Comparison of ENCODE assay signal across 8 cellular contexts in the genomic region with DNA sequence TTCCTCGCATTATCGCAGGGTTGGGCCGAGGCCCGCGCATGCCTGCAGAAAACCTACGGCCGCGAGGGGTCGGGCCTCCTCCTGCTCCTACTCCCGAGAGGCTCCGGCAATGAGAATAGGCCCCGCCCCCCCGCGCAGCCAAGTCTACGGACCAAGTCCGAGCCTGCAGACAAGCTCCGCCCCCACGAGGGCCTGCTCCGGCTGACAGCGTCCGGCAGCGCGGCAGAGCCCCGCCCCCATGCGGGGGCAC. TPM values are rescaled to one million over a fixed set of nuclear protein-coding genes. Genes with fewer than 3 reads are reported as not detected.
DNase-seq lines count a peak whose midpoint lies in the region; ATAC-seq and TF ChIP-seq lines count a peak whose summit lies in the region.

No MANE protein-coding gene starts in this region.

- intact Hi-C loops in ascending aorta (cut with DNase I): loop anchor here (1.0 to 5.0 kb wide), 8 partner anchors 18 to 1217 kb away; partner anchors contain the start of genes ATF6B, C6orf47, GPANK1 and PHF1
- intact Hi-C loops in left ventricle myocardium superior (cut with micrococcal nuclease): no loop called here

- DNase-seq in ELR (ENCODE audit: low read depth) (peak; percentile 100), NCI-H1694 (lab: John Stamatoyannopoulos, UW) (peak; percentile 95), ascending aorta (ENCODE audit: low spot score in 2 of 2) (peak; percentile 100), left ventricle myocardium superior (peak; percentile 100), progenitor cell of endocrine pancreas (ENCODE audit: low spot score, unreplicated experiment) (peak; percentile 100)
- DNase-seq in T-helper 2 cell treated with Interferon-gamma antibody and Interleukin-4, amounts not matched to agents 5 μg/mL and 100 μg/mL, for 36 hours (ENCODE audit: low spot score): peak; percentile 100

- peak overlapping the region; percentile 78 to 88 for H3K4me3 ChIP-seq in ascending aorta
- peak overlapping the region; percentile 41 for H3K4me3 ChIP-seq in urinary bladder (ENCODE audit: low read depth, low read length)

- no peaks in the 10 kb centered on the region for H3K9me3 Mint-ChIP-seq in T-helper 2 cell treated with Interferon-gamma antibody and Interleukin-4, amounts not matched to agents 5 μg/mL and 100 μg/mL, for 36 hours
- H3K9me3 Mint-ChIP-seq in progenitor cell of endocrine pancreas (ENCODE audit: low read depth): no peaks in the 10 kb centered on the region

- no peaks in the 10 kb centered on the region for H3K27me3 Mint-ChIP-seq in T-helper 2 cell treated with Interferon-gamma antibody and Interleukin-4, amounts not matched to agents 5 μg/mL and 100 μg/mL, for 36 hours (ENCODE audit: low read depth)
- no peaks in the 10 kb centered on the region for H3K27me3 Mint-ChIP-seq in progenitor cell of endocrine pancreas

- peaks cover 27% of the 10 kb centered on the region for H3K4me1 Mint-ChIP-seq in T-helper 2 cell treated with Interferon-gamma antibody and Interleukin-4, amounts not matched to agents 5 μg/mL and 100 μg/mL, for 36 hours (ENCODE audit: low read depth)
- H3K4me1 Mint-ChIP-seq in progenitor cell of endocrine pancreas (ENCODE audit: low read depth): peaks cover 26% of the 10 kb centered on the region

- H3K27ac ChIP-seq in ascending aorta (peak overlapping the region; percentile 99 to 100), urinary bladder (ENCODE audit: low read depth) (no peak overlapping the region)

- H3K27ac Mint-ChIP-seq in T-helper 2 cell treated with Interferon-gamma antibody and Interleukin-4, amounts not matched to agents 5 μg/mL and 100 μg/mL, for 36 hours: peak overlapping the region; percentile 99
- H3K27ac Mint-ChIP-seq in progenitor cell of endocrine pancreas: peak overlapping the region; percentile 100

- no peaks in the 10 kb centered on the region for H3K36me3 ChIP-seq in ascending aorta
- no peaks in the 10 kb centered on the region for H3K36me3 ChIP-seq in urinary bladder (ENCODE audit: insufficient read depth)

- under 1% methylated on average over 25 of the region's 25 CpGs for WGBS in urinary bladder

- H3K9me3 ChIP-seq in ascending aorta: no peaks in the 10 kb centered on the region

- H3K4me1 ChIP-seq in ascending aorta: peaks cover 8 to 19% of the 10 kb centered on the region in 2 donors
- no peaks in the 10 kb centered on the region for H3K4me1 ChIP-seq in urinary bladder (ENCODE audit: insufficient read depth)

- peaks cover 20% of the 10 kb centered on the region for H3K36me3 Mint-ChIP-seq in T-helper 2 cell treated with Interferon-gamma antibody and Interleukin-4, amounts not matched to agents 5 μg/mL and 100 μg/mL, for 36 hours (ENCODE audit: low read depth)
- no peaks in the 10 kb centered on the region for H3K36me3 Mint-ChIP-seq in progenitor cell of endocrine pancreas (ENCODE audit: insufficient read depth)

- TF ChIP-seq CTCF in ascending aorta (IDR thresholded peaks at IDR 0.05) (peak in 1 of 3 experiments; percentile 63), progenitor cell of endocrine pancreas (IDR thresholded peaks at IDR 0.05; ENCODE audit: unreplicated experiment) (peak; percentile 45)

- no peaks in the 10 kb centered on the region for H3K27me3 ChIP-seq in ascending aorta

- peak; percentile 75 for ATAC-seq in HG02588 (IDR thresholded peaks at IDR 0.05; ENCODE audit: unreplicated experiment)
- peak; percentile 88 for ATAC-seq in left ventricle myocardium superior

- peak overlapping the region; percentile 96 for H3K4me3 Mint-ChIP-seq in T-helper 2 cell treated with Interferon-gamma antibody and Interleukin-4, amounts not matched to agents 5 μg/mL and 100 μg/mL, for 36 hours
- H3K4me3 Mint-ChIP-seq in progenitor cell of endocrine pancreas (ENCODE audit: low read depth): peak overlapping the region; percentile 93

RNA-seq across cellular contexts. Expression of gene GPSM3, which starts 3.1 kb away (rescaled TPM):
- total RNA-seq in ascending aorta (19.4 TPM), left ventricle myocardium superior (5.9 TPM), progenitor cell of endocrine pancreas (6.1 and 6.5 TPM in 2 replicates), urinary bladder (2.2 TPM)
- 12.8 TPM for polyA plus RNA-seq in urinary bladder

RNA-seq across cellular contexts. Expression of gene PBX2, which starts 5.6 kb away (rescaled TPM):
- total RNA-seq in ascending aorta: 18.1 TPM
- 46.5 TPM for total RNA-seq in left ventricle myocardium superior
- total RNA-seq in progenitor cell of endocrine pancreas: 260 and 261 TPM in 2 replicates
- total RNA-seq in urinary bladder: 44.1 TPM
- polyA plus RNA-seq in urinary bladder: 62.2 TPM

RNA-seq across cellular contexts. Expression of gene AGER, which starts 11.5 kb away (rescaled TPM):
- total RNA-seq in ascending aorta (6.1 TPM), left ventricle myocardium superior (3.0 TPM), progenitor cell of endocrine pancreas (28.5 and 29.9 TPM in 2 replicates), urinary bladder (1.5 TPM)
- 7.6 TPM for polyA plus RNA-seq in urinary bladder

RNA-seq across cellular contexts. Expression of gene RNF5, which starts 17.4 kb away (rescaled TPM):
- total RNA-seq in ascending aorta (73.0 TPM), left ventricle myocardium superior (94.1 TPM), progenitor cell of endocrine pancreas (91.2 and 92.2 TPM in 2 replicates), urinary bladder (30.1 TPM)
- polyA plus RNA-seq in urinary bladder: 102 TPM

RNA-seq across cellular contexts. Expression of gene AGPAT1, which starts 19.7 kb away (rescaled TPM):
- total RNA-seq in ascending aorta (136 TPM), left ventricle myocardium superior (49.7 TPM), progenitor cell of endocrine pancreas (94.1 and 102 TPM in 2 replicates), urinary bladder (13.8 TPM)
- polyA plus RNA-seq in urinary bladder: 93.7 TPM
